In the genomic region with DNA sequence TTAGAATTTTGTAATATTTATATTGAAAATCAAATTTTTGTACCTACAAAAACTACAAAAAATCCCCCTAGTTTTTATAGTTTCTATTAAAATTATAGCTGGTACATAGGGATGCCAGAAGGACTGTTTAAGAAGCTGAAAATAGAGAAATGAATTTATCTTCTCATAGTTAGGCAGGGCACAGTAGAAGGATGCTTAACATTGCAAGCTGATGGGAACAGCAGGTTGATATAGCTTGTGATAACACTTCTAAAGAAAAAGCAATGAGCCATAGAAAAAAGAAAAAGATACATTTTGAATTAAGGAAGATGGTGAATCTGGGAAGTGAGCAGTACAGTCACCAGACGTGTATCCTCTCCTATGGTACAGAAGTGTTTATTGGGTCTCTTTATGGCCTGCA, we compare ENCODE assay signal across 31 cellular contexts. TPM values are rescaled to one million over a fixed set of nuclear protein-coding genes. Genes with fewer than 3 reads are reported as not detected.
DNase-seq lines count a peak whose midpoint lies in the region; ATAC-seq and TF ChIP-seq lines count a peak whose summit lies in the region.
"Had no signal": no experiment of that assay in that cellular context is flagged by ENCODE, and none has a peak within 500 bp of the region (broad histone marks: within the 10 kb centered on the region; RNA-seq: fewer than 3 reads in every experiment).

No MANE protein-coding gene starts in this region.

- H3K27me3 ChIP-seq in CD4-positive, alpha-beta T cell (ENCODE audit: control insufficient read depth, insufficient read depth, low read length), result no peaks in the 10 kb centered on the region
- no peaks in the 10 kb centered on the region for H3K27me3 ChIP-seq in DND-41 (ENCODE audit: insufficient read depth, low read length, poor library complexity)
- H3K27me3 ChIP-seq: brain microvascular endothelial cell, gastroesophageal sphincter, tibial nerve had no signal

- no peak for ATAC-seq in CD4-positive, alpha-beta T cell (ENCODE audit: poor library complexity)
- ATAC-seq in DND-41 (ENCODE audit: insufficient read depth, low read depth), result peak; percentile 19; the same call in 1 of the 3 replicates
- no peak for ATAC-seq in activated B cell treated with CpG ODN at 0.5 μM for 24 hours (ENCODE audit: low read depth)
- ATAC-seq in naive thymus-derived CD8-positive, alpha-beta T cell, result no peak
- no peak for ATAC-seq in HG03135 (IDR thresholded peaks at IDR 0.05; ENCODE audit: unreplicated experiment)
- no peak for ATAC-seq in HG03095 (IDR thresholded peaks at IDR 0.05; ENCODE audit: unreplicated experiment)
- ATAC-seq: gastroesophageal sphincter, left cardiac atrium, PC-3, sciatic nerve, SK-N-SH treated with all-trans-retinoic acid at 6 μM for 48 hours had no signal

- CTCF ChIA-PET in CD4-positive, alpha-beta T cell (lab: Charles Lee), result no interaction called here
- CTCF ChIA-PET in activated B cell treated with CpG ODN at 0.5 μM for 24 hours (lab: Charles Lee) (no interaction called here), Calu3 (lab: Charles Lee) (no interaction called here)

- H4K20me1 ChIP-seq in DND-41 (ENCODE audit: insufficient read depth, low read length), result peaks cover 20% of the 10 kb centered on the region

- H3K27me3 Mint-ChIP-seq in CD4-positive, alpha-beta T cell, result no peaks in the 10 kb centered on the region
- H3K27me3 Mint-ChIP-seq in activated B cell treated with CpG ODN at 0.5 μM for 24 hours (no peaks in the 10 kb centered on the region), Calu3 (ENCODE audit: unreplicated experiment) (no peaks in the 10 kb centered on the region)
- H3K27me3 Mint-ChIP-seq in naive thymus-derived CD8-positive, alpha-beta T cell, result no peaks in the 10 kb centered on the region
- H3K27me3 Mint-ChIP-seq: activated CD4-positive, alpha-beta memory T cell treated with anti-CD3 and anti-CD28 coated beads for 36 hours had no signal

- no peak overlapping the region for H3K27ac ChIP-seq in CD4-positive, alpha-beta T cell (ENCODE audit: low read depth, low read length)
- H3K27ac ChIP-seq in DND-41 (ENCODE audit: low read length), result no peak overlapping the region
- H3K27ac ChIP-seq: brain microvascular endothelial cell, gastroesophageal sphincter, tibial nerve had no signal

- intact Hi-C loops in CD4-positive, alpha-beta T cell (cut with DNase I, micrococcal nuclease), result no loop called here
- intact Hi-C loops in activated B cell treated with CpG ODN at 0.5 μM for 24 hours (cut with micrococcal nuclease) (no loop called here), Calu3 (cut with micrococcal nuclease; ENCODE audit: unreplicated experiment) (no loop called here)

- H2AFZ ChIP-seq in DND-41 (ENCODE audit: low read depth, low read length), result no peak overlapping the region

- H3K4me1 ChIP-seq in DND-41 (ENCODE audit: insufficient read depth, low read length), result 0 out of 2 replicates have a peak, but pooled peaks cover 3% of the 10 kb centered on the region

- H3K4me3 ChIP-seq in DND-41 (ENCODE audit: low read depth in 1 of 2, low read length in 2 of 2), result no peak overlapping the region
- H3K4me3 ChIP-seq: gastroesophageal sphincter, tibial nerve had no signal

- no TSS peak for BruUV-seq in Calu3 (replicated peaks; lab: Mats Ljungman, UMichigan)

- no peak overlapping the region for H3K9ac ChIP-seq in DND-41 (ENCODE audit: low read depth, low read length)

- peaks cover 75% of the 10 kb centered on the region for H3K36me3 ChIP-seq in DND-41 (ENCODE audit: insufficient read depth, low read length)
- H3K36me3 ChIP-seq: brain microvascular endothelial cell had no signal

- H3K9me3 ChIP-seq in CD4-positive, alpha-beta T cell (ENCODE audit: control insufficient read depth, low read length), result no peaks in the 10 kb centered on the region
- peaks cover 6% of the 10 kb centered on the region for H3K9me3 ChIP-seq in DND-41 (ENCODE audit: insufficient read depth, low read length, severe bottlenecking)
- H3K9me3 ChIP-seq: gastroesophageal sphincter had no signal

- H3K4me1 Mint-ChIP-seq in CD4-positive, alpha-beta T cell (ENCODE audit: low read depth), result peaks cover 71% of the 10 kb centered on the region
- peaks cover 69% of the 10 kb centered on the region for H3K4me1 Mint-ChIP-seq in activated B cell treated with CpG ODN at 0.5 μM for 24 hours
- peaks cover 19 to 76% (median 63%) of the 10 kb centered on the region in 4 donors for H3K4me1 Mint-ChIP-seq in naive thymus-derived CD8-positive, alpha-beta T cell
- no peaks in the 10 kb centered on the region for H3K4me1 Mint-ChIP-seq in Calu3 (ENCODE audit: low read depth, unreplicated experiment)

- no peak for TF ChIP-seq CTCF in CD4-positive, alpha-beta T cell (IDR thresholded peaks at IDR 0.05)
- TF ChIP-seq CTCF in DND-41 (IDR thresholded peaks at IDR 0.05; ENCODE audit: borderline replicate concordance, extremely low read depth, low read length, poor library complexity, severe bottlenecking) (no peak), activated B cell treated with CpG ODN at 0.5 μM for 24 hours (IDR thresholded peaks at IDR 0.05) (no peak), Calu3 (IDR thresholded peaks at IDR 0.05; ENCODE audit: unreplicated experiment) (no peak)

- H3K79me2 ChIP-seq in DND-41 (ENCODE audit: insufficient read depth, low read length), result peaks cover 94% of the 10 kb centered on the region

- H3K27ac Mint-ChIP-seq in CD4-positive, alpha-beta T cell, result peak overlapping the region; percentile 74
- peak overlapping the region; percentile 24 for H3K27ac Mint-ChIP-seq in activated B cell treated with CpG ODN at 0.5 μM for 24 hours
- H3K27ac Mint-ChIP-seq in naive thymus-derived CD8-positive, alpha-beta T cell, result peak overlapping the region in 9 of 10 donors; percentile 4 to 67 (median 50)
- no peak overlapping the region for H3K27ac Mint-ChIP-seq in Calu3 (ENCODE audit: unreplicated experiment)
- H3K27ac Mint-ChIP-seq: activated CD4-positive, alpha-beta memory T cell treated with anti-CD3 and anti-CD28 coated beads for 36 hours; activated T-helper 1 cell treated with anti-CD3 and anti-CD28 coated beads, Interleukin-12 subunit alpha, Interleukin-12 subunit beta, Interleukin-2, Interleukin-4 antibody, amounts not matched to agents 30 ng/mL and 10 ng/mL and 1 ng/mL, durations not matched to agents 14 hours and 24 hours and 36 hours had no signal

- H3K9me3 Mint-ChIP-seq in CD4-positive, alpha-beta T cell, result peaks cover 2% of the 10 kb centered on the region
- no peaks in the 10 kb centered on the region for H3K9me3 Mint-ChIP-seq in activated B cell treated with CpG ODN at 0.5 μM for 24 hours
- peaks cover 0 to 22% (median 3%) of the 10 kb centered on the region in 9 donors for H3K9me3 Mint-ChIP-seq in naive thymus-derived CD8-positive, alpha-beta T cell
- H3K9me3 Mint-ChIP-seq in Calu3 (ENCODE audit: low read depth, unreplicated experiment), result no peaks in the 10 kb centered on the region

- no peak for DNase-seq in CD4-positive, alpha-beta T cell
- DNase-seq in DND-41 (no peak), activated B cell treated with CpG ODN at 0.5 μM for 24 hours (no peak), Calu3 (no peak)
- no peak for DNase-seq in naive thymus-derived CD8-positive, alpha-beta T cell
- DNase-seq: activated CD4-positive, alpha-beta memory T cell treated with anti-CD3 and anti-CD28 coated beads for 36 hours; activated CD4-positive, CD25-positive, alpha-beta regulatory T cell treated with anti-CD3 and anti-CD28 coated beads, Interleukin-2, amount 50 U/mL, for 72 hours; activated naive CD4-positive, alpha-beta T cell treated with Interleukin-2 at 50 U/mL for 16 hours; brain microvascular endothelial cell; C1 segment of cervical spinal cord; DMS79 treated with DMSO at 0.1 percent for 48 hours; GF-D8; hippocampal formation; KG1; left cardiac atrium; MM.1S; NCI-H1417 treated with DMSO at 0.1 percent for 48 hours; NCI-H2029 treated with DMSO at 0.1 percent for 48 hours; NCI-H524 treated with DMSO at 0.1 percent for 48 hours; NK-92 treated with Interleukin-12 subunit alpha and Interleukin-12 subunit beta, amount 100 ng/mL, for 24 hours; PC-3; stimulated activated CD4-positive, alpha-beta T cell treated with anti-CD3 and anti-CD28 coated beads, Interleukin-12 subunit alpha, Interleukin-12 subunit beta, amount 100 ng/mL, for 4 hours; stimulated activated CD4-positive, alpha-beta T cell treated with anti-CD3 and anti-CD28 coated beads, Interleukin-2, amount 100 ng/mL, for 48 hours; T-helper 2 cell had no signal

- no peak overlapping the region for H3K4me3 Mint-ChIP-seq in CD4-positive, alpha-beta T cell
- H3K4me3 Mint-ChIP-seq in activated B cell treated with CpG ODN at 0.5 μM for 24 hours (no peak overlapping the region), Calu3 (ENCODE audit: low read depth, unreplicated experiment) (no peak overlapping the region)
- peak overlapping the region in 1 of 10 donors; percentile 12 for H3K4me3 Mint-ChIP-seq in naive thymus-derived CD8-positive, alpha-beta T cell
- H3K4me3 Mint-ChIP-seq: activated CD4-positive, alpha-beta memory T cell treated with anti-CD3 and anti-CD28 coated beads for 36 hours; activated T-helper 1 cell treated with anti-CD3 and anti-CD28 coated beads, Interleukin-12 subunit alpha, Interleukin-12 subunit beta, Interleukin-2, Interleukin-4 antibody, amounts not matched to agents 30 ng/mL and 10 ng/mL and 1 ng/mL, durations not matched to agents 14 hours and 24 hours and 36 hours had no signal

- no peak overlapping the region for H3K4me2 ChIP-seq in DND-41 (ENCODE audit: insufficient read depth, low read length)

- H3K36me3 Mint-ChIP-seq in CD4-positive, alpha-beta T cell (ENCODE audit: low read depth), result peaks cover 86% of the 10 kb centered on the region
- H3K36me3 Mint-ChIP-seq in activated B cell treated with CpG ODN at 0.5 μM for 24 hours (ENCODE audit: low read depth) (peaks cover 57% of the 10 kb centered on the region), Calu3 (ENCODE audit: insufficient read depth, unreplicated experiment) (no peaks in the 10 kb centered on the region)
- peaks cover 9 to 55% (median 55%) of the 10 kb centered on the region in 3 donors for H3K36me3 Mint-ChIP-seq in naive thymus-derived CD8-positive, alpha-beta T cell

- POLR2A ChIA-PET in CD4-positive, alpha-beta T cell (lab: Charles Lee), result interaction anchor here (0.7 to 1.1 kb wide), 2 partner anchors 13 to 21 kb away, joined by 3 to 5 read pairs; no protein-coding TSS in a partner anchor
- POLR2A ChIA-PET in activated B cell treated with CpG ODN at 0.5 μM for 24 hours (lab: Charles Lee), result interaction anchor here (1.2 kb wide), 1 partner anchor 33 kb away, joined by 3 read pairs; no protein-coding TSS in a partner anchor
- POLR2A ChIA-PET in naive thymus-derived CD8-positive, alpha-beta T cell (lab: Charles Lee), result no interaction called here

RNA-seq across cellular contexts. Expression of gene PTEN, which starts 32.0 kb away (rescaled TPM):
- 10 to 100 TPM; 79.8 to 86.0 TPM for total RNA-seq in CD4-positive, alpha-beta T cell
- total RNA-seq in activated B cell treated with CpG ODN at 0.5 μM for 24 hours (172 and 227 TPM in 2 replicates), Calu3 (2022) (44.6 and 46.8 TPM in 2 replicates)
- 10 to 100 TPM; 83.3 to 90.0 TPM for total RNA-seq in naive thymus-derived CD8-positive, alpha-beta T cell
- 10 to 100 TPM; 29.4 to 37.7 (median 30.4) TPM for polyA plus RNA-seq in naive thymus-derived CD8-positive, alpha-beta T cell

RNA-seq across cellular contexts. Expression of gene KLLN, which starts 32.1 kb away (rescaled TPM):
- total RNA-seq in CD4-positive, alpha-beta T cell, result under 1 TPM; 0.33 to 0.36 TPM
- total RNA-seq in activated B cell treated with CpG ODN at 0.5 μM for 24 hours, result 2.4 and 2.6 TPM in 2 replicates
- 1 to 10 TPM; 1.4 to 1.7 TPM for total RNA-seq in naive thymus-derived CD8-positive, alpha-beta T cell
- under 1 TPM; 0.08 to 0.47 (median 0.19) TPM for polyA plus RNA-seq in naive thymus-derived CD8-positive, alpha-beta T cell
- total RNA-seq in Calu3 (2022), result 0.52 and 0.81 TPM in 2 replicates
